Comparison of ENCODE assay signal across 8 cellular contexts in genomic region chr1:21904725-21905520, GRCh38. TPM values are rescaled to one million over a fixed set of nuclear protein-coding genes. Genes with fewer than 3 reads are reported as not detected.
A peak's percentile ranks its signal among the peaks of the same experiment; 100 is the strongest.
DNase-seq lines count a peak whose midpoint lies in the region; ATAC-seq and TF ChIP-seq lines count a peak whose summit lies in the region.

No MANE protein-coding gene starts in this region.

- no TSS peak for BruUV-seq in OCI-LY7 (replicated peaks; lab: Mats Ljungman, UMichigan)

- intact Hi-C loops in upper lobe of right lung (cut with DNase I) (no loop called here), OCI-LY7 (cut with micrococcal nuclease; ENCODE audit: unreplicated experiment) (no loop called here)

- peak; percentile 30 for DNase-seq in stimulated activated CD4-positive, alpha-beta T cell treated with anti-CD3 and anti-CD28 coated beads, Interleukin-1b, Interleukin-23, amount 100 ng/mL, for 48 hours
- DNase-seq in stimulated activated CD4-positive, alpha-beta T cell treated with anti-CD3 and anti-CD28 coated beads, Interleukin-12 subunit alpha, Interleukin-12 subunit beta, amount 100 ng/mL, for 4 hours: no peak
- DNase-seq in astrocyte of the hippocampus (ENCODE audit: low read depth, low spot score) (peak; percentile 88), lung (ENCODE audit: low spot score) (peak; percentile 58), upper lobe of right lung (no peak), SK-N-DZ (ENCODE audit: low spot score) (no peak), OCI-LY7 (ENCODE audit: low spot score) (no peak)

- H3K27ac ChIP-seq in lung (ENCODE audit: low read depth in 1 of 2, low read length in 1 of 2) (peak overlapping the region; percentile 61 to 72), upper lobe of right lung (peak overlapping the region; percentile 77), OCI-LY7 (ENCODE audit: low read depth, low read length, poor library complexity, severe bottlenecking) (no peak overlapping the region)

- no peaks in the 10 kb centered on the region for H3K36me3 ChIP-seq in lung (ENCODE audit: control insufficient read depth in 2 of 2, insufficient read depth in 2 of 2, low read length in 2 of 2)
- H3K36me3 ChIP-seq in upper lobe of right lung: no peaks in the 10 kb centered on the region
- H3K36me3 ChIP-seq in OCI-LY7 (ENCODE audit: insufficient read depth, low read length): no peaks in the 10 kb centered on the region

- 70 to 71% methylated on average over 21 to 22 of the region's 22 CpGs for WGBS in lung, 2 donors

- H3K27me3 ChIP-seq in lung (ENCODE audit: control insufficient read depth, insufficient read depth): no peaks in the 10 kb centered on the region
- H3K27me3 ChIP-seq in upper lobe of right lung: no peaks in the 10 kb centered on the region

- CTCF ChIA-PET in OCI-LY7 (lab: Charles Lee; ENCODE audit: unreplicated experiment): no interaction called here

- POLR2A ChIA-PET in OCI-LY7 (lab: Charles Lee): no interaction called here

- TF ChIP-seq CTCF in lung (IDR thresholded peaks at IDR 0.05; ENCODE audit: control extremely low read depth, extremely low read depth) (no peak), upper lobe of right lung (IDR thresholded peaks at IDR 0.05) (no peak), OCI-LY7 (conservative IDR thresholded peaks at IDR 0.05; ENCODE audit: low read length) (no peak)

- H3K4me3 ChIP-seq in lung (no peak overlapping the region), upper lobe of right lung (no peak overlapping the region), OCI-LY7 (ENCODE audit: low read depth, low read length, poor library complexity, severe bottlenecking) (no peak overlapping the region)

- H3K4me1 ChIP-seq in lung (ENCODE audit: control insufficient read depth in 2 of 2, insufficient read depth in 2 of 2, low read length in 2 of 2): peaks cover 17 to 44% of the 10 kb centered on the region in 2 donors
- peaks cover 94% of the 10 kb centered on the region for H3K4me1 ChIP-seq in upper lobe of right lung
- H3K4me1 ChIP-seq in OCI-LY7 (ENCODE audit: insufficient read depth, low read length, poor library complexity, severe bottlenecking): no peaks in the 10 kb centered on the region

- H3K79me2 ChIP-seq in OCI-LY7 (ENCODE audit: insufficient read depth, low read depth, low read length): no peaks in the 10 kb centered on the region

- H2AFZ ChIP-seq in OCI-LY7 (ENCODE audit: low read length): no peak overlapping the region

- H3K9me3 ChIP-seq in lung (ENCODE audit: control insufficient read depth in 2 of 2, insufficient read depth in 1 of 2, low read length in 1 of 2) (no peaks in the 10 kb centered on the region), upper lobe of right lung (no peaks in the 10 kb centered on the region), OCI-LY7 (ENCODE audit: low read length) (no peaks in the 10 kb centered on the region)

- no peaks in the 10 kb centered on the region for H3K9me2 ChIP-seq in OCI-LY7 (ENCODE audit: insufficient read depth, low read length)

- H4K20me1 ChIP-seq in OCI-LY7 (ENCODE audit: insufficient read depth, low read length): no peaks in the 10 kb centered on the region

- no peak overlapping the region for H3K4me2 ChIP-seq in OCI-LY7 (ENCODE audit: low read length)

- ATAC-seq in lung (ENCODE audit: insufficient read depth, low FRiP score) (peak; percentile 65), upper lobe of right lung (peak; percentile 63), HG02571 (IDR thresholded peaks at IDR 0.05; ENCODE audit: unreplicated experiment) (no peak)

RNA-seq across cellular contexts. Expression of gene HSPG2, which starts 32.2 kb away (rescaled TPM):
- total RNA-seq in lung: 100 to 1,000 TPM; 180 to 335 TPM
- 100 to 1,000 TPM in 1 of 2 donors, 10 to 100 TPM in 1; 58.0 to 100 TPM for polyA plus RNA-seq in lung
- 393 TPM for total RNA-seq in upper lobe of right lung
- 5.1 and 6.8 TPM in 2 replicates for polyA plus RNA-seq in SK-N-DZ (2014; cell fraction: cytosol; rRNA removed)
- 9.6 and 12.8 TPM in 2 replicates for polyA plus RNA-seq in SK-N-DZ (2014; cell fraction: nucleus; rRNA removed)
- total RNA-seq in OCI-LY7 (2014; rRNA removed; shearing (Covaris generic)): 1.2 and 1.6 TPM in 2 replicates
- 3.5 and 4.7 TPM in 2 replicates for total RNA-seq in OCI-LY7 (2022)

Comparison
In these comparisons a context has a peak if more than half of its experiments do, and no peak if none do; other contexts are left out.
1. DNase-seq: peak in stimulated activated CD4-positive, alpha-beta T cell treated with anti-CD3 and anti-CD28 coated beads, Interleukin-1b, Interleukin-23, amount 100 ng/mL, for 48 hours (single experiment), astrocyte of the hippocampus (single experiment) and lung (single experiment); none in stimulated activated CD4-positive, alpha-beta T cell treated with anti-CD3 and anti-CD28 coated beads, Interleukin-12 subunit alpha, Interleukin-12 subunit beta, amount 100 ng/mL, for 4 hours (single experiment), upper lobe of right lung (single experiment), SK-N-DZ (single experiment) and OCI-LY7 (single experiment).
2. RNA of gene HSPG2, which starts 32.2 kb away (total RNA-seq): 393 TPM in upper lobe of right lung (single experiment) and 180 to 335 TPM in lung; 1.2 to 4.7 TPM in OCI-LY7; every median in the first group is over 10 times any median in the second.